8 cellular contexts compared by ENCODE assay signal in genomic region chr2:205660521-205661124, GRCh38. TPM values are rescaled to one million over a fixed set of nuclear protein-coding genes. Genes with fewer than 3 reads are reported as not detected.
DNase-seq lines count a peak whose midpoint lies in the region; ATAC-seq and TF ChIP-seq lines count a peak whose summit lies in the region.

No MANE protein-coding gene starts in this region.

- H3K4me3 ChIP-seq in DND-41 (ENCODE audit: low read depth in 1 of 2, low read length in 2 of 2) (no peak overlapping the region), SK-N-SH (ENCODE audit: low read depth in 2 of 2, low read length in 1 of 2) (no peak overlapping the region), epithelial cell of esophagus (ENCODE audit: low read length) (no peak overlapping the region)

- TF ChIP-seq CTCF in DND-41 (IDR thresholded peaks at IDR 0.05; ENCODE audit: borderline replicate concordance, extremely low read depth, low read length, poor library complexity, severe bottlenecking) (no peak), SK-N-SH (IDR thresholded peaks at IDR 0.05) (no peak), epithelial cell of esophagus (IDR thresholded peaks at IDR 0.05; ENCODE audit: insufficient read depth, low read depth, low read length, missing control alignments) (no peak), Calu3 (IDR thresholded peaks at IDR 0.05; ENCODE audit: unreplicated experiment) (no peak)

- no peaks in the 10 kb centered on the region for H3K9me3 Mint-ChIP-seq in Calu3 (ENCODE audit: low read depth, unreplicated experiment)

- WGBS in SK-N-SH (ENCODE audit: low lambda C conversion rate): 34% methylated on average over 8 of the region's 8 CpGs

- CTCF ChIA-PET in SK-N-SH (lab: Yijun Ruan, JAX) (interaction anchor here (1.2 kb wide), 1 partner anchor 15 kb away, joined by 5 read pairs; no protein-coding TSS in a partner anchor), Calu3 (lab: Charles Lee) (interaction anchor here (1.4 kb wide), 1 partner anchor 22 kb away, joined by 5 read pairs; the partner anchor contains the start of gene NRP2)

- H3K36me3 ChIP-seq in DND-41 (ENCODE audit: insufficient read depth, low read length) (no peaks in the 10 kb centered on the region), SK-N-SH (replicated peaks in 1 of 2; ENCODE audit: control insufficient read depth in 1 of 2, insufficient read depth in 2 of 2, low read length in 1 of 2) (no peaks in the 10 kb centered on the region)

- H4K20me1 ChIP-seq in DND-41 (ENCODE audit: insufficient read depth, low read length) (no peaks in the 10 kb centered on the region; the same call in 1 of the 2 replicates), SK-N-SH (ENCODE audit: insufficient read depth) (no peaks in the 10 kb centered on the region)

- H2AFZ ChIP-seq in DND-41 (ENCODE audit: low read depth, low read length) (no peak overlapping the region), SK-N-SH (ENCODE audit: low read depth) (peak overlapping the region; percentile 30)

- intact Hi-C loops in Calu3 (cut with micrococcal nuclease; ENCODE audit: unreplicated experiment): no loop called here

- TF ChIP-seq RAD21 in SK-N-SH (IDR thresholded peaks at IDR 0.05; ENCODE audit: low read length): no peak

- H3K4me3 Mint-ChIP-seq in Calu3 (ENCODE audit: low read depth, unreplicated experiment): no peak overlapping the region

- TF ChIP-seq EP300 in SK-N-SH (IDR thresholded peaks at IDR 0.05; ENCODE audit: borderline replicate concordance in 1 of 2, low read depth in 1 of 2, low read length in 1 of 2): peak in 1 of 2 experiments; percentile 12; a peak in 1 of 4 replicates

- H3K27me3 Mint-ChIP-seq in Calu3 (ENCODE audit: unreplicated experiment): peaks cover 40% of the 10 kb centered on the region

- peak; percentile 74 for ATAC-seq in DND-41 (ENCODE audit: insufficient read depth, low read depth)
- ATAC-seq in GM21825 (IDR thresholded peaks at IDR 0.05; ENCODE audit: unreplicated experiment): peak; percentile 70

- H3K79me2 ChIP-seq in DND-41 (ENCODE audit: insufficient read depth, low read length) (no peaks in the 10 kb centered on the region), SK-N-SH (ENCODE audit: insufficient read depth) (no peaks in the 10 kb centered on the region)

- H3K4me1 Mint-ChIP-seq in Calu3 (ENCODE audit: low read depth, unreplicated experiment): peaks cover 2% of the 10 kb centered on the region

- POLR2A ChIA-PET in SK-N-SH (lab: Yijun Ruan, JAX): no interaction called here

- H3K27ac Mint-ChIP-seq in Calu3 (ENCODE audit: unreplicated experiment): no peak overlapping the region

- no peaks in the 10 kb centered on the region for H3K27me3 ChIP-seq in DND-41 (ENCODE audit: insufficient read depth, low read length, poor library complexity)
- no peaks in the 10 kb centered on the region for H3K27me3 ChIP-seq in SK-N-SH (ENCODE audit: insufficient read depth)

- H3F3A ChIP-seq in SK-N-SH (replicated peaks; ENCODE audit: insufficient read depth): peaks cover 15% of the 10 kb centered on the region

- no peak overlapping the region for H3K9ac ChIP-seq in DND-41 (ENCODE audit: low read depth, low read length)
- no peak overlapping the region for H3K9ac ChIP-seq in SK-N-SH

- no peak overlapping the region for H3K4me2 ChIP-seq in DND-41 (ENCODE audit: insufficient read depth, low read length)
- peak overlapping the region; percentile 62 for H3K4me2 ChIP-seq in SK-N-SH

- no peaks in the 10 kb centered on the region for H3K9me3 ChIP-seq in DND-41 (ENCODE audit: insufficient read depth, low read length, severe bottlenecking)
- no peaks in the 10 kb centered on the region for H3K9me3 ChIP-seq in SK-N-SH

- H3K27ac ChIP-seq in DND-41 (ENCODE audit: low read length): no peak overlapping the region
- H3K27ac ChIP-seq in SK-N-SH (ENCODE audit: low read depth in 2 of 2, low read length in 1 of 2): peak overlapping the region in 1 of 2 experiments; percentile 68; a peak in 2 of 4 replicates

- H3K4me1 ChIP-seq in DND-41 (ENCODE audit: insufficient read depth, low read length): no peaks in the 10 kb centered on the region
- H3K4me1 ChIP-seq in SK-N-SH (ENCODE audit: control insufficient read depth in 1 of 2, insufficient read depth in 2 of 2, low read depth in 1 of 2, low read length in 1 of 2): peaks cover 3 to 27% of the 10 kb centered on the region in 2 experiments

- H3K36me3 Mint-ChIP-seq in Calu3 (ENCODE audit: insufficient read depth, unreplicated experiment): no peaks in the 10 kb centered on the region

- no peaks in the 10 kb centered on the region for H3K9me2 ChIP-seq in SK-N-SH

- DNase-seq in DND-41 (peak; percentile 19), SK-N-SH (no peak), epithelial cell of esophagus (ENCODE audit: low read depth) (peak; percentile 91), mucosa of gallbladder (ENCODE audit: low spot score) (no peak), NCI-H526 treated with DMSO at 0.1 percent for 48 hours (lab: John Stamatoyannopoulos, UW) (no peak), Calu3 (no peak)
- peak in 2 of 3 experiments; percentile 21 to 36 for DNase-seq in stimulated activated CD4-positive, alpha-beta T cell treated with anti-CD3 and anti-CD28 coated beads, TNF-alpha, amount 100 ng/mL, for 24 hours (ENCODE audit: low read depth in 3 of 3)

- BruUV-seq in Calu3 (replicated peaks; lab: Mats Ljungman, UMichigan): no TSS peak

TF ChIP-seq in SK-N-SH, 30 proteins besides CTCF, POLR2A, EP300 and RAD21 (continues in another document):
- TF ChIP-seq TEAD4 (IDR thresholded peaks at IDR 0.05; ENCODE audit: borderline replicate concordance, insufficient read depth) (peak; percentile 36; the same call in 1 of the 2 replicates), FOXJ3 (CRISPR knock-in tag; IDR thresholded peaks at IDR 0.05) (no peak), USF2 (IDR thresholded peaks at IDR 0.05; ENCODE audit: borderline replicate concordance, low read depth, low read length) (no peak), MEF2A (IDR thresholded peaks at IDR 0.05; ENCODE audit: borderline replicate concordance, low read depth) (no peak), MAX (IDR thresholded peaks at IDR 0.05; ENCODE audit: low read depth) (no peak), NRF1 (IDR thresholded peaks at IDR 0.05; ENCODE audit: low read depth, low read length) (no peak), POLR2AphosphoS5 (IDR thresholded peaks at IDR 0.05; ENCODE audit: low read depth, low read length) (no peak), GATA2 (CRISPR knock-in tag; IDR thresholded peaks at IDR 0.05) (no peak), USF1 (IDR thresholded peaks at IDR 0.05; ENCODE audit: borderline replicate concordance, low read depth) (no peak), RXRA (IDR thresholded peaks at IDR 0.05; ENCODE audit: borderline replicate concordance, low read depth) (no peak), FOXM1 (IDR thresholded peaks at IDR 0.05; ENCODE audit: low read depth) (no peak), CHD2 (IDR thresholded peaks at IDR 0.05; ENCODE audit: low read length, partially characterized antibody) (no peak), PBX3 (IDR thresholded peaks at IDR 0.05) (peak; percentile 55)

RNA-seq across cellular contexts. Expression of gene NRP2, which starts 21.7 kb away (rescaled TPM):
- 66.9 and 68.8 TPM in 2 replicates for polyA plus RNA-seq in SK-N-SH (2012; rRNA removed)
- polyA plus RNA-seq in SK-N-SH (2012; cell fraction: cytosol; rRNA removed): 47.4 and 57.6 TPM in 2 replicates
- 48.8 and 59.3 TPM in 2 replicates for polyA plus RNA-seq in SK-N-SH (2012; cell fraction: nucleus; rRNA removed)
- total RNA-seq in mucosa of gallbladder (146 TPM), Calu3 (2022) (12.5 and 19.9 TPM in 2 replicates)

Comparison
In these comparisons a context has a peak if more than half of its experiments do, and no peak if none do; other contexts are left out.
1. DNase-seq: peak in DND-41 (single experiment), epithelial cell of esophagus (single experiment) and stimulated activated CD4-positive, alpha-beta T cell treated with anti-CD3 and anti-CD28 coated beads, TNF-alpha, amount 100 ng/mL, for 24 hours (2 of 3); none in SK-N-SH (single experiment), mucosa of gallbladder (single experiment), NCI-H526 treated with DMSO at 0.1 percent for 48 hours (single experiment) and Calu3 (single experiment).